Comparison of ENCODE assay signal across 8 cellular contexts in the genomic region with DNA sequence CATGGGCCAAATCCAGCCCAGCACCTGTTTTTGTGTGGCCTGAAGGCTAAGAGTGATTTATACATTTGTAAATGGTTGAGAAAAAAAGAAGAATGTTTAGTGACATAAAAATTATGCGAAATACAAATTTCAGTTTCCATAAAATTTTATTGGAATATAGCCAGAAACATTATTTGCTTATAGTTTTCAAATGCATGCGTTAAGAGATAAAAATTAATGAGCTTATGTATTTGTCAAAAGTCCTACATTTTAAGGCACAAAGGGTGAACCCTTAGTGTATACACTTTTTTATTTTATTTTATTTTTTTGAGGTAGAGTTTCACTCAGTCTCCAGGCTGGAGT. TPM values are rescaled to one million over a fixed set of nuclear protein-coding genes. Genes with fewer than 3 reads are reported as not detected.
A peak's percentile ranks its signal among the peaks of the same experiment; 100 is the strongest.
DNase-seq lines count a peak whose midpoint lies in the region; ATAC-seq and TF ChIP-seq lines count a peak whose summit lies in the region.

No MANE protein-coding gene starts in this region.

- H3K27ac ChIP-seq in coronary artery, result peak overlapping the region; percentile 80 to 98

- H3K4me1 Mint-ChIP-seq in natural killer cell, result peaks cover 35 to 44% of the 10 kb centered on the region in 2 donors

- peak overlapping the region; percentile 87 to 98 for H3K27ac Mint-ChIP-seq in natural killer cell

- peak overlapping the region; percentile 88 for H3K4me3 Mint-ChIP-seq in natural killer cell

- H3K4me3 ChIP-seq in AG10803 (ENCODE audit: low read length) (peak overlapping the region; percentile 84), coronary artery (peak overlapping the region; percentile 95)

- no peak for ATAC-seq in natural killer cell
- no peak for ATAC-seq in GM21447 (IDR thresholded peaks at IDR 0.05; ENCODE audit: unreplicated experiment)
- no peak for ATAC-seq in GM18519 (IDR thresholded peaks at IDR 0.05; ENCODE audit: low FRiP score, unreplicated experiment)

- TF ChIP-seq CTCF in AG10803 (conservative IDR thresholded peaks at IDR 0.05; ENCODE audit: low read length) (no peak), coronary artery (IDR thresholded peaks at IDR 0.05) (no peak), natural killer cell (IDR thresholded peaks at IDR 0.05) (no peak)

- no peaks in the 10 kb centered on the region for H3K9me3 Mint-ChIP-seq in natural killer cell

- H3K36me3 Mint-ChIP-seq in natural killer cell, result no peaks in the 10 kb centered on the region

- intact Hi-C loops in natural killer cell (cut with micrococcal nuclease), result loop anchor here (5.0 kb wide), 2 partner anchors 65 to 1275 kb away; a partner anchor contains a TSS

- DNase-seq in AG10803 (ENCODE audit: low read depth) (no peak), LHCN-M2 (ENCODE audit: low read depth) (peak; percentile 70), coronary artery (ENCODE audit: low spot score) (no peak), natural killer cell (no peak), NCI-H1694 (lab: John Stamatoyannopoulos, UW) (no peak), hepatic stellate cell (ENCODE audit: low spot score) (no peak)

- H3K27me3 Mint-ChIP-seq in natural killer cell (ENCODE audit: low read depth in 2 of 2), result no peaks in the 10 kb centered on the region

RNA-seq across cellular contexts. Expression of a gene that starts 2.1 kb away (rescaled TPM):
- total RNA-seq in LHCN-M2 (2014; rRNA removed) (17.9 and 20.0 TPM in 2 replicates), natural killer cell (10 to 100 TPM; 59.7 to 74.1 (median 64.8) TPM)
- 5.0 TPM for polyA plus RNA-seq in LHCN-M2 (2012)
